ENCODE assay signal across 14 cellular contexts in the genomic region with DNA sequence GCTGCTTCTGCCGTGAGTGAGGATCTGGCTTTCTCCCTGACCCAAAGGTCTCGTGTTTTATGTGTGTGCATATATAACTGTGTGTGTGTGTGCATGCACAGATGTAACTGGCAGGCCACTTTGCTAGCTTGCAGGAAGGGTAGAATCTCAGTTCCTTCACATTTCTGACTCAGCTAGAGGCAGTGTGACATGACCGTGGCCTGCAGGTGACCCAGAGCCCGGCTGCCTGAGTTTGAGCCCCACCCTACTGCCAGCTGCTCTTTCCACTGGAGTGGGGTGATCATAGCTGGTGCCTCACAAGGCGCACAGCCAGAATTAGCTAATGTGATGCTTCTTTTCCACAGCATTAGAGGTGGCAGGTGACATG. TPM values are rescaled to one million over a fixed set of nuclear protein-coding genes. Genes with fewer than 3 reads are reported as not detected.
DNase-seq lines count a peak whose midpoint lies in the region; ATAC-seq, FAIRE-seq and TF ChIP-seq lines count a peak whose summit lies in the region.
"Had no signal": no experiment of that assay in that cellular context is flagged by ENCODE, and none has a peak within 500 bp of the region (broad histone marks: within the 10 kb centered on the region; RNA-seq: fewer than 3 reads in every experiment).

No MANE protein-coding gene starts in this region.

- H3K4me1 Mint-ChIP-seq in activated naive CD8-positive, alpha-beta T cell treated with anti-CD3 and anti-CD28 coated beads for 36 hours, result peaks cover 5% of the 10 kb centered on the region

- no peak overlapping the region for H3K27ac Mint-ChIP-seq in activated naive CD8-positive, alpha-beta T cell treated with anti-CD3 and anti-CD28 coated beads for 36 hours
- H3K27ac Mint-ChIP-seq: CD4-positive, alpha-beta T cell had no signal

- peak; percentile 49 for DNase-seq in GM12865 (ENCODE audit: low read depth)
- peak; percentile 40 for DNase-seq in islet precursor cell
- DNase-seq in retina, result no peak
- DNase-seq in COR-L47 (lab: John Stamatoyannopoulos, UW), result no peak
- no peak for DNase-seq in H54 (ENCODE audit: insufficient read length, low spot score)
- no peak for DNase-seq in activated naive CD8-positive, alpha-beta T cell treated with anti-CD3 and anti-CD28 coated beads for 36 hours
- DNase-seq: activated CD4-positive, alpha-beta T cell treated with anti-CD3 and anti-CD28 coated beads for 48 hours; activated gamma-delta T cell; CD4-positive, alpha-beta T cell; NCI-H510A treated with DMSO at 0.1 percent for 48 hours had no signal

- FAIRE-seq in H54 (lab: Jason Lieb, UNC), result no peak

- peak; percentile 57 for ATAC-seq in GM21447 (IDR thresholded peaks at IDR 0.05; ENCODE audit: unreplicated experiment)
- ATAC-seq in HG03565 (IDR thresholded peaks at IDR 0.05; ENCODE audit: unreplicated experiment), result peak; percentile 40

- TF ChIP-seq POLR2A in H54 (IDR thresholded peaks at IDR 0.05; ENCODE audit: low read depth, low read length), result no peak

- TF ChIP-seq CTCF in GM12865 (IDR thresholded peaks at IDR 0.05; ENCODE audit: insufficient read depth, low read depth, low read length, missing control alignments), result no peak

- no peaks in the 10 kb centered on the region for H3K27me3 Mint-ChIP-seq in activated naive CD8-positive, alpha-beta T cell treated with anti-CD3 and anti-CD28 coated beads for 36 hours
- H3K27me3 Mint-ChIP-seq: CD4-positive, alpha-beta T cell had no signal

- no peaks in the 10 kb centered on the region for H3K9me3 Mint-ChIP-seq in activated naive CD8-positive, alpha-beta T cell treated with anti-CD3 and anti-CD28 coated beads for 36 hours
- H3K9me3 Mint-ChIP-seq: CD4-positive, alpha-beta T cell had no signal

- H3K4me3 Mint-ChIP-seq in activated naive CD8-positive, alpha-beta T cell treated with anti-CD3 and anti-CD28 coated beads for 36 hours, result no peak overlapping the region
- H3K4me3 Mint-ChIP-seq: CD4-positive, alpha-beta T cell had no signal

- H3K4me3 ChIP-seq in GM12865 (ENCODE audit: low read depth, low read length), result no peak overlapping the region
- H3K4me3 ChIP-seq: SK-N-MC had no signal

- H3K36me3 Mint-ChIP-seq in activated naive CD8-positive, alpha-beta T cell treated with anti-CD3 and anti-CD28 coated beads for 36 hours, result no peaks in the 10 kb centered on the region

RNA-seq across cellular contexts. Expression of gene MYL7, which starts 9.3 kb away (rescaled TPM):
- total RNA-seq in activated naive CD8-positive, alpha-beta T cell treated with anti-CD3 and anti-CD28 coated beads for 36 hours, result not detected
- total RNA-seq: CD4-positive, alpha-beta T cell; cerebellum had no signal

RNA-seq across cellular contexts. Expression of gene POLD2, which starts 27.1 kb away (rescaled TPM):
- total RNA-seq in activated naive CD8-positive, alpha-beta T cell treated with anti-CD3 and anti-CD28 coated beads for 36 hours, result 100 to 1,000 TPM; 287 to 296 TPM

RNA-seq across cellular contexts. Expression of gene GCK, which starts 38.8 kb away (rescaled TPM):
- 1 to 10 TPM; 2.5 to 3.7 TPM for total RNA-seq in activated naive CD8-positive, alpha-beta T cell treated with anti-CD3 and anti-CD28 coated beads for 36 hours

RNA-seq across cellular contexts. Expression of gene AEBP1, which starts 46.3 kb away (rescaled TPM):
- total RNA-seq in activated naive CD8-positive, alpha-beta T cell treated with anti-CD3 and anti-CD28 coated beads for 36 hours, result 10 to 100 TPM; 32.6 to 38.3 TPM

RNA-seq across cellular contexts. Expression of gene YKT6, which starts 50.3 kb away (rescaled TPM):
- 10 to 100 TPM; 74.9 to 75.9 TPM for total RNA-seq in activated naive CD8-positive, alpha-beta T cell treated with anti-CD3 and anti-CD28 coated beads for 36 hours

Comparison
In these comparisons a context has a peak if more than half of its experiments do, and no peak if none do; other contexts are left out.
1. DNase-seq: peak in GM12865 (single experiment) and islet precursor cell (single experiment); none in retina (single experiment), COR-L47 (single experiment), H54 (single experiment) and activated naive CD8-positive, alpha-beta T cell treated with anti-CD3 and anti-CD28 coated beads for 36 hours (single experiment).